Comparison of ENCODE assay signal across 1 cellular context in the genomic region with DNA sequence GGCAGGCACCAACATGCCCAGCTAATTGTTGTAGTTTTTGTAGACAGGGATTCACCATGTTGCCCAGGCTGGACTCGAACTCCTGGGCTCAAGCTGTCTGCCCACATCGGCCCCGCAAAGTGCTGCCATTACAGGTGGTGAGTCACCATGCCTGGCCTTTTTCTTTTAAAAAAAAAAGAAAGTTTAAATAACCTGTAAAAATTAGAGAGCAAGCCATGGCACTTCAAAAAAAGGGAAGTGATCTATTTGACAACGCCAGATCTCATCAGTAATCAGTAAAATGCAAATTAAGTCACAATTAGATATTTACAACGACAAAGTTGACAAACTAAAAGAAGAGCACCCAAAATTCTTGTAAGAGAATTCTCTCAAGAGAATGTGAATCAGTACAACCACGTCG.
TF ChIP-seq lines count a peak whose summit lies in the region.

No MANE protein-coding gene starts in this region.

TF ChIP-seq in K562, 482 proteins besides CTCF, POLR2A, EP300 and RAD21:
- TF ChIP-seq, protein P1, sequence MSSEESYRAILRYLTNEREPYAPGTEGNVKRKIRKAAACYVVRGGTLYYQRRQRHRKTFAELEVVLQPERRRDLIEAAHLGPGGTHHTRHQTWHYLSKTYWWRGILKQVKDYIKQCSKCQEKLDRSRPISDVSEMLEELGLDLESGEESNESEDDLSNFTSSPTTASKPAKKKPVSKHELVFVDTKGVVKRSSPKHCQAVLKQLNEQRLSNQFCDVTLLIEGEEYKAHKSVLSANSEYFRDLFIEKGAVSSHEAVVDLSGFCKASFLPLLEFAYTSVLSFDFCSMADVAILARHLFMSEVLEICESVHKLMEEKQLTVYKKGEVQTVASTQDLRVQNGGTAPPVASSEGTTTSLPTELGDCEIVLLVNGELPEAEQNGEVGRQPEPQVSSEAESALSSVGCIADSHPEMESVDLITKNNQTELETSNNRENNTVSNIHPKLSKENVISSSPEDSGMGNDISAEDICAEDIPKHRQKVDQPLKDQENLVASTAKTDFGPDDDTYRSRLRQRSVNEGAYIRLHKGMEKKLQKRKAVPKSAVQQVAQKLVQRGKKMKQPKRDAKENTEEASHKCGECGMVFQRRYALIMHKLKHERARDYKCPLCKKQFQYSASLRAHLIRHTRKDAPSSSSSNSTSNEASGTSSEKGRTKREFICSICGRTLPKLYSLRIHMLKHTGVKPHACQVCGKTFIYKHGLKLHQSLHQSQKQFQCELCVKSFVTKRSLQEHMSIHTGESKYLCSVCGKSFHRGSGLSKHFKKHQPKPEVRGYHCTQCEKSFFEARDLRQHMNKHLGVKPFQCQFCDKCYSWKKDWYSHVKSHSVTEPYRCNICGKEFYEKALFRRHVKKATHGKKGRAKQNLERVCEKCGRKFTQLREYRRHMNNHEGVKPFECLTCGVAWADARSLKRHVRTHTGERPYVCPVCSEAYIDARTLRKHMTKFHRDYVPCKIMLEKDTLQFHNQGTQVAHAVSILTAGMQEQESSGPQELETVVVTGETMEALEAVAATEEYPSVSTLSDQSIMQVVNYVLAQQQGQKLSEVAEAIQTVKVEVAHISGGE (CRISPR knock-in tag; IDR thresholded peaks at IDR 0.05), result peak in 1 of 3 experiments; percentile 41; a peak in 2 of 6 replicates
- TF ChIP-seq, protein P2, sequence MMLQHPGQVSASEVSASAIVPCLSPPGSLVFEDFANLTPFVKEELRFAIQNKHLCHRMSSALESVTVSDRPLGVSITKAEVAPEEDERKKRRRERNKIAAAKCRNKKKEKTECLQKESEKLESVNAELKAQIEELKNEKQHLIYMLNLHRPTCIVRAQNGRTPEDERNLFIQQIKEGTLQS (IDR thresholded peaks at IDR 0.05), result peak; percentile 61
- TF ChIP-seq, protein P2 (CRISPR knock-in tag; conservative IDR thresholded peaks at IDR 0.05), result no peak
- no peak for TF ChIP-seq RFX7 (CRISPR knock-in tag; IDR thresholded peaks at IDR 0.05)
- peak; percentile 93 for TF ChIP-seq SPI1 (IDR thresholded peaks at IDR 0.05; ENCODE audit: borderline replicate concordance, low read depth, low read length)
- TF ChIP-seq ZNF384 (IDR thresholded peaks at IDR 0.05; ENCODE audit: low read depth, low read length), result peak; percentile 49; the same call in 1 of the 2 replicates
- peak; percentile 54 for TF ChIP-seq JUND (IDR thresholded peaks at IDR 0.05; ENCODE audit: borderline replicate concordance, low read depth, low read length)
- TF ChIP-seq JUND (tag; IDR thresholded peaks at IDR 0.05; ENCODE audit: borderline replicate concordance, low read depth, low read length), result no peak; the same call in 2 of the 3 replicates
- no peak for TF ChIP-seq NBN (IDR thresholded peaks at IDR 0.05; ENCODE audit: low read depth)
- TF ChIP-seq FOSL1 (tag; conservative IDR thresholded peaks at IDR 0.05), result peak; percentile 47
- TF ChIP-seq, protein P3, sequence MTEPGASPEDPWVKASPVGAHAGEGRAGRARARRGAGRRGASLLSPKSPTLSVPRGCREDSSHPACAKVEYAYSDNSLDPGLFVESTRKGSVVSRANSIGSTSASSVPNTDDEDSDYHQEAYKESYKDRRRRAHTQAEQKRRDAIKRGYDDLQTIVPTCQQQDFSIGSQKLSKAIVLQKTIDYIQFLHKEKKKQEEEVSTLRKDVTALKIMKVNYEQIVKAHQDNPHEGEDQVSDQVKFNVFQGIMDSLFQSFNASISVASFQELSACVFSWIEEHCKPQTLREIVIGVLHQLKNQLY (CRISPR knock-in tag; conservative IDR thresholded peaks at IDR 0.05), result no peak
- peak; percentile 48; the same call in 1 of the 2 replicates for TF ChIP-seq SMARCE1 (IDR thresholded peaks at IDR 0.05)
TF ChIP-seq in K562: peak in this region for 7.
